12 cellular contexts compared by ENCODE assay signal in the genomic region with DNA sequence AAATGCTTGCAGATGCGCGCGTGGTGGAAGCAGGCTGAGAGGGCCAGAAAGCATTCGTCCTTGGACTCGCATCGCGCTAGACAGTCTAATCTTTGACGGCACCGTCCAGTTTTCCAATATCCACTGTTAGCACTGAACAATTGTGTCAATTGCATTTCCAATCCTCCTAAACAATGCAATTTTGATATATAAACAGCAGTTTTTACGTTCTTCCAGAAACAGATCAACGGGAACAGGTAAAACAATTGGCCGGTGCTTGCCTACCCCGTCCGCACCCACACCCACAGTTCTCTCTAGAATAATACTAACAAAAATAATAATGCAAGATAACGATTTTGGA. TPM values are rescaled to one million over a fixed set of nuclear protein-coding genes. Genes with fewer than 3 reads are reported as not detected.
DNase-seq lines count a peak whose midpoint lies in the region; ATAC-seq and TF ChIP-seq lines count a peak whose summit lies in the region.
"Had no signal": no experiment of that assay in that cellular context is flagged by ENCODE, and none has a peak within 500 bp of the region (broad histone marks: within the 10 kb centered on the region; RNA-seq: fewer than 3 reads in every experiment).

No MANE protein-coding gene starts in this region.

- DNase-seq in activated CD8-positive, alpha-beta T cell treated with anti-CD3 and anti-CD28 coated beads for 36 hours: no peak
- no peak for DNase-seq in activated CD8-positive, alpha-beta T cell treated with anti-CD3 and anti-CD28 coated beads, Interleukin-2, amount 10 ng/mL, durations not matched to agents 7 days and 5 days
- DNase-seq in RWPE1 (ENCODE audit: low spot score): no peak
- DNase-seq in fibroblast of peridontal ligament (ENCODE audit: extremely low read depth): peak; percentile 85
- DNase-seq in stimulated activated effector memory CD8-positive, alpha-beta T cell treated with anti-CD3 and anti-CD28 coated beads, Interleukin-12 subunit alpha, Interleukin-12 subunit beta, amount 100 ng/mL, for 72 hours (ENCODE audit: low spot score in 2 of 2): no peak
- no peak for DNase-seq in middle frontal gyrus (ENCODE audit: extremely low spot score, low spot score)
- DNase-seq in occipital lobe (lab: John Stamatoyannopoulos, UW): no peak
- DNase-seq in putamen (ENCODE audit: low spot score): no peak
- DNase-seq: NCI-H2171 treated with DMSO at 0.1 percent for 48 hours had no signal

- intact Hi-C loops in activated CD8-positive, alpha-beta T cell treated with anti-CD3 and anti-CD28 coated beads for 36 hours (cut with micrococcal nuclease): loop anchor here (2.0 kb wide), 1 partner anchor 71 kb away; no protein-coding TSS in a partner anchor

- POLR2A ChIA-PET in activated CD8-positive, alpha-beta T cell treated with anti-CD3 and anti-CD28 coated beads for 36 hours (lab: Charles Lee): interaction anchor here (1.2 kb wide), 1 partner anchor 64 kb away, joined by 7 read pairs; no protein-coding TSS in a partner anchor
- POLR2A ChIA-PET in activated CD8-positive, alpha-beta T cell treated with anti-CD3 and anti-CD28 coated beads, Interleukin-2, amount 10 ng/mL, durations not matched to agents 7 days and 5 days (lab: Charles Lee): interaction anchor here (1.3 kb wide), 1 partner anchor 64 kb away, joined by 3 read pairs; no protein-coding TSS in a partner anchor
- POLR2A ChIA-PET in RWPE1 (lab: Yijun Ruan, JAX; ENCODE audit: low non-redundant PET): no interaction called here

- H3K27ac Mint-ChIP-seq in activated CD8-positive, alpha-beta T cell treated with anti-CD3 and anti-CD28 coated beads for 36 hours: no peak overlapping the region
- no peak overlapping the region for H3K27ac Mint-ChIP-seq in activated CD8-positive, alpha-beta T cell treated with anti-CD3 and anti-CD28 coated beads, Interleukin-2, amount 10 ng/mL, durations not matched to agents 7 days and 5 days
- no peak overlapping the region for H3K27ac Mint-ChIP-seq in stimulated activated effector memory CD8-positive, alpha-beta T cell treated with anti-CD3 and anti-CD28 coated beads, Interleukin-12 subunit alpha, Interleukin-12 subunit beta, amount 100 ng/mL, for 72 hours

- H3K9me3 Mint-ChIP-seq in activated CD8-positive, alpha-beta T cell treated with anti-CD3 and anti-CD28 coated beads for 36 hours: no peaks in the 10 kb centered on the region
- no peaks in the 10 kb centered on the region for H3K9me3 Mint-ChIP-seq in activated CD8-positive, alpha-beta T cell treated with anti-CD3 and anti-CD28 coated beads, Interleukin-2, amount 10 ng/mL, durations not matched to agents 7 days and 5 days (ENCODE audit: insufficient read depth)
- no peaks in the 10 kb centered on the region for H3K9me3 Mint-ChIP-seq in stimulated activated effector memory CD8-positive, alpha-beta T cell treated with anti-CD3 and anti-CD28 coated beads, Interleukin-12 subunit alpha, Interleukin-12 subunit beta, amount 100 ng/mL, for 72 hours

- peak overlapping the region; percentile 92 for H3K27ac ChIP-seq in RWPE1
- H3K27ac ChIP-seq: cardiac muscle cell had no signal

- H3K4me3 Mint-ChIP-seq in activated CD8-positive, alpha-beta T cell treated with anti-CD3 and anti-CD28 coated beads for 36 hours: peak overlapping the region; percentile 72
- no peak overlapping the region for H3K4me3 Mint-ChIP-seq in activated CD8-positive, alpha-beta T cell treated with anti-CD3 and anti-CD28 coated beads, Interleukin-2, amount 10 ng/mL, durations not matched to agents 7 days and 5 days
- H3K4me3 Mint-ChIP-seq in stimulated activated effector memory CD8-positive, alpha-beta T cell treated with anti-CD3 and anti-CD28 coated beads, Interleukin-12 subunit alpha, Interleukin-12 subunit beta, amount 100 ng/mL, for 72 hours: peak overlapping the region; percentile 63

- H3K27me3 Mint-ChIP-seq in activated CD8-positive, alpha-beta T cell treated with anti-CD3 and anti-CD28 coated beads for 36 hours: peaks cover 21% of the 10 kb centered on the region
- peaks cover 18% of the 10 kb centered on the region for H3K27me3 Mint-ChIP-seq in activated CD8-positive, alpha-beta T cell treated with anti-CD3 and anti-CD28 coated beads, Interleukin-2, amount 10 ng/mL, durations not matched to agents 7 days and 5 days (ENCODE audit: low read depth)

- H3K36me3 Mint-ChIP-seq in activated CD8-positive, alpha-beta T cell treated with anti-CD3 and anti-CD28 coated beads for 36 hours (ENCODE audit: low read depth): no peaks in the 10 kb centered on the region
- no peaks in the 10 kb centered on the region for H3K36me3 Mint-ChIP-seq in activated CD8-positive, alpha-beta T cell treated with anti-CD3 and anti-CD28 coated beads, Interleukin-2, amount 10 ng/mL, durations not matched to agents 7 days and 5 days (ENCODE audit: low read depth)
- H3K36me3 Mint-ChIP-seq in stimulated activated effector memory CD8-positive, alpha-beta T cell treated with anti-CD3 and anti-CD28 coated beads, Interleukin-12 subunit alpha, Interleukin-12 subunit beta, amount 100 ng/mL, for 72 hours: no peaks in the 10 kb centered on the region

- CTCF ChIA-PET in activated CD8-positive, alpha-beta T cell treated with anti-CD3 and anti-CD28 coated beads for 36 hours (lab: Charles Lee): interaction anchor here (0.6 to 5.7 kb wide), 21 partner anchors 8 to 393 kb away, joined by 3 to 126 read pairs (median 5); a partner anchor contains a TSS
- CTCF ChIA-PET in activated CD8-positive, alpha-beta T cell treated with anti-CD3 and anti-CD28 coated beads, Interleukin-2, amount 10 ng/mL, durations not matched to agents 7 days and 5 days (lab: Charles Lee): interaction anchor here (0.6 to 4.0 kb wide), 22 partner anchors 9 to 668 kb away, joined by 3 to 33 read pairs (median 4); no protein-coding TSS in a partner anchor
- CTCF ChIA-PET in RWPE1 (lab: Yijun Ruan, JAX): interaction anchor here (0.6 to 2.1 kb wide), 15 partner anchors 8 to 553 kb away, joined by 3 to 20 read pairs (median 3); no protein-coding TSS in a partner anchor

- no peak for ATAC-seq in activated CD8-positive, alpha-beta T cell treated with anti-CD3 and anti-CD28 coated beads for 36 hours
- no peak for ATAC-seq in activated CD8-positive, alpha-beta T cell treated with anti-CD3 and anti-CD28 coated beads, Interleukin-2, amount 10 ng/mL, durations not matched to agents 7 days and 5 days
- ATAC-seq in stimulated activated effector memory CD8-positive, alpha-beta T cell treated with anti-CD3 and anti-CD28 coated beads, Interleukin-12 subunit alpha, Interleukin-12 subunit beta, amount 100 ng/mL, for 72 hours: no peak

- peak; percentile 59 for TF ChIP-seq CTCF in activated CD8-positive, alpha-beta T cell treated with anti-CD3 and anti-CD28 coated beads for 36 hours (IDR thresholded peaks at IDR 0.05)
- peak; percentile 9 for TF ChIP-seq CTCF in RWPE1 (conservative IDR thresholded peaks at IDR 0.05; ENCODE audit: low read depth)

- H3K4me1 Mint-ChIP-seq in activated CD8-positive, alpha-beta T cell treated with anti-CD3 and anti-CD28 coated beads for 36 hours (ENCODE audit: low read depth): no peaks in the 10 kb centered on the region
- peaks cover 8% of the 10 kb centered on the region for H3K4me1 Mint-ChIP-seq in activated CD8-positive, alpha-beta T cell treated with anti-CD3 and anti-CD28 coated beads, Interleukin-2, amount 10 ng/mL, durations not matched to agents 7 days and 5 days (ENCODE audit: low read depth)
- H3K4me1 Mint-ChIP-seq in stimulated activated effector memory CD8-positive, alpha-beta T cell treated with anti-CD3 and anti-CD28 coated beads, Interleukin-12 subunit alpha, Interleukin-12 subunit beta, amount 100 ng/mL, for 72 hours: no peaks in the 10 kb centered on the region

RNA-seq across cellular contexts. Expression of a gene that starts 17.2 kb away (rescaled TPM):
- total RNA-seq in activated CD8-positive, alpha-beta T cell treated with anti-CD3 and anti-CD28 coated beads for 36 hours: not detected
- total RNA-seq in activated CD8-positive, alpha-beta T cell treated with anti-CD3 and anti-CD28 coated beads, Interleukin-2, amount 10 ng/mL, durations not matched to agents 7 days and 5 days: not detected
- not detected for total RNA-seq in occipital lobe
- total RNA-seq: right cardiac atrium had no signal

RNA-seq across cellular contexts. Expression of a gene that starts 35.6 kb away (rescaled TPM):
- not detected for total RNA-seq in activated CD8-positive, alpha-beta T cell treated with anti-CD3 and anti-CD28 coated beads for 36 hours
- total RNA-seq in activated CD8-positive, alpha-beta T cell treated with anti-CD3 and anti-CD28 coated beads, Interleukin-2, amount 10 ng/mL, durations not matched to agents 7 days and 5 days: not detected
- not detected for total RNA-seq in occipital lobe
- total RNA-seq: left lobe of liver had no signal
